11 cellular contexts compared by ENCODE assay signal in genomic region chr4:107689912-107690587, GRCh38. TPM values are rescaled to one million over a fixed set of nuclear protein-coding genes. Genes with fewer than 3 reads are reported as not detected.
A peak's percentile ranks its signal among the peaks of the same experiment; 100 is the strongest.
DNase-seq lines count a peak whose midpoint lies in the region; ATAC-seq and TF ChIP-seq lines count a peak whose summit lies in the region.
"Had no signal": no experiment of that assay in that cellular context is flagged by ENCODE, and none has a peak within 500 bp of the region (broad histone marks: within the 10 kb centered on the region; RNA-seq: fewer than 3 reads in every experiment).

No MANE protein-coding gene starts in this region.

- TF ChIP-seq CTCF in RWPE1 (conservative IDR thresholded peaks at IDR 0.05; ENCODE audit: low read depth) = no peak
- TF ChIP-seq CTCF in GM13976 (IDR thresholded peaks at IDR 0.05; ENCODE audit: borderline replicate concordance, control extremely low read depth, extremely low read depth, insufficient read depth, missing control alignments) = no peak

- no peak overlapping the region for H3K27ac ChIP-seq in RWPE1

- POLR2A ChIA-PET in RWPE1 (lab: Yijun Ruan, JAX; ENCODE audit: low non-redundant PET) = no interaction called here

- DNase-seq in AG08395 (ENCODE audit: low spot score) (peak; percentile 90), H4 (ENCODE audit: low spot score) (peak; percentile 9), RWPE1 (ENCODE audit: low spot score) (peak; percentile 90), glomerular visceral epithelial cell (ENCODE audit: extremely low spot score) (peak; percentile 75), GM13976 (ENCODE audit: low spot score) (no peak), SK-N-DZ (ENCODE audit: low spot score) (no peak), NCI-H1105 (lab: John Stamatoyannopoulos, UW) (no peak)
- DNase-seq: activated B cell treated with CpG ODN at 0.5 μM for 24 hours, Caco-2, NCI-H524 had no signal

- in situ Hi-C loops in GM13976 (cut with MboI; ENCODE audit: low sequenced_read_pairs, unreplicated experiment) = no loop called here

- CTCF ChIA-PET in RWPE1 (lab: Yijun Ruan, JAX) = interaction anchor here (0.5 kb wide), 1 partner anchor 1054 kb away, joined by 5 read pairs; no protein-coding TSS in a partner anchor

- no peak for ATAC-seq in GM21528 (IDR thresholded peaks at IDR 0.05; ENCODE audit: low FRiP score, unreplicated experiment)

RNA-seq across cellular contexts. Expression of gene PAPSS1, which starts 30.0 kb away (rescaled TPM):
- total RNA-seq in H4 (2014; rRNA removed; shearing (Covaris generic)) = 34.3 and 46.9 TPM in 2 replicates
- polyA plus RNA-seq in SK-N-DZ (2014; cell fraction: cytosol; rRNA removed) = 108 and 112 TPM in 2 replicates
- polyA plus RNA-seq in SK-N-DZ (2014; cell fraction: nucleus; rRNA removed) = 57.7 and 61.4 TPM in 2 replicates

Comparison
In these comparisons a context has a peak if more than half of its experiments do, and no peak if none do; other contexts are left out.
1. DNase-seq: peak in AG08395 (single experiment), H4 (single experiment), RWPE1 (single experiment) and glomerular visceral epithelial cell (single experiment); none in GM13976 (single experiment), SK-N-DZ (single experiment) and NCI-H1105 (single experiment).